In the genomic region with DNA sequence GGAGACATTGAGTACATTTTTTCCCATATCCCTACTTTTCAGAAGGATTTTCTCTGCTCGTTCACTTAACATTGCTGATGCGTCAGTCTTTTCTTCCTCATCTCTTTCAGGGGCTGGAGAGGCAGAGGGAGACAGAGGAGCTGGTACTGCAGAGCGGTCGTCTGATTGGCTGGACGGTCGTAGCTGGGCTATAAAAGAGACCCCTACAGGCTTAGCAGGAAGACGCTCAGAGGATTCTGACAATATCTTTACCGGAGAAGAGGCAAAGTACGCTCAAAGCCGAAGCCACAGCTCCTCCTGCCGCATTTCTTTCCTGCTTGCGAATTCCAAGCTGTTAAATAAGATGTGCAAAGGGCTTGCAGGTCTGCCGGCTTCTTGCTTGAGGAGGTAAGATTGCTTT, we compare ENCODE assay signal across 8 cellular contexts. TPM values are rescaled to one million over a fixed set of nuclear protein-coding genes. Genes with fewer than 3 reads are reported as not detected.
DNase-seq lines count a peak whose midpoint lies in the region; ATAC-seq and TF ChIP-seq lines count a peak whose summit lies in the region.

A gene (plus strand): TSS at position 220 of the 400 bp plus-strand sequence. CDS start 124 bp downstream, at position 344.

- no peaks in the 10 kb centered on the region for H3K9me3 Mint-ChIP-seq in mesothelial cell of epicardium

- H3K36me3 Mint-ChIP-seq in mesothelial cell of epicardium: peaks cover 20% of the 10 kb centered on the region

- peak within 1 kb of the TSS; percentile 15 for H3K9ac ChIP-seq in NT2/D1 (ENCODE audit: insufficient read length, low read depth)

- H3K27ac Mint-ChIP-seq in mesothelial cell of epicardium: peak within 1 kb of the TSS; percentile 72

- H3K36me3 ChIP-seq in NT2/D1 (ENCODE audit: insufficient read depth, insufficient read length, low read length): no peaks in the 10 kb centered on the region

- no peaks in the 10 kb centered on the region for H3K9me3 ChIP-seq in NT2/D1 (ENCODE audit: insufficient read depth, low read length)

- H3K4me1 ChIP-seq in NT2/D1 (ENCODE audit: insufficient read depth, insufficient read length): no peaks in the 10 kb centered on the region

- H3K27me3 ChIP-seq in NT2/D1 (ENCODE audit: insufficient read depth, insufficient read length): no peaks in the 10 kb centered on the region

- peaks cover 36% of the 10 kb centered on the region for H3K4me1 Mint-ChIP-seq in mesothelial cell of epicardium

- ATAC-seq in HG02759 (IDR thresholded peaks at IDR 0.05; ENCODE audit: unreplicated experiment): no peak

- TF ChIP-seq CTCF in epithelial cell of esophagus (IDR thresholded peaks at IDR 0.05; ENCODE audit: insufficient read depth, low read depth, low read length, missing control alignments): peak; percentile 49
- TF ChIP-seq CTCF in mesothelial cell of epicardium (IDR thresholded peaks at IDR 0.05; ENCODE audit: unreplicated experiment): peak; percentile 35

- H3K27me3 Mint-ChIP-seq in mesothelial cell of epicardium (ENCODE audit: low read depth): peaks cover 8% of the 10 kb centered on the region

- H3K4me3 ChIP-seq in NT2/D1 (ENCODE audit: insufficient read length, low read depth) (no peak within 1 kb of the TSS), epithelial cell of esophagus (ENCODE audit: low read length) (peak within 1 kb of the TSS; percentile 26)

- DNase-seq in ELF-1 (ENCODE audit: low read depth, low spot score) (peak; percentile 94), NT2/D1 (ENCODE audit: low read depth, low spot score) (peak; percentile 87), epithelial cell of esophagus (ENCODE audit: low read depth) (peak; percentile 64), mesothelial cell of epicardium (ENCODE audit: low spot score in 2 of 2, unreplicated experiment in 2 of 2) (peak; percentile 52 to 68), NCI-H2029 treated with DMSO at 0.1 percent for 48 hours (lab: John Stamatoyannopoulos, UW) (no peak), NCI-H1417 treated with DMSO at 0.1 percent for 48 hours (lab: John Stamatoyannopoulos, UW) (no peak), COLO829 (ENCODE audit: low spot score) (no peak)

- H3K4me3 Mint-ChIP-seq in mesothelial cell of epicardium: peak within 1 kb of the TSS; percentile 74

RNA-seq across cellular contexts. Expression of the gene that starts here (rescaled TPM):
- 33.8 to 42.0 TPM (median 39.9 TPM) in 3 replicates for total RNA-seq in mesothelial cell of epicardium

Comparison
In these comparisons a context has a peak if more than half of its experiments do, and no peak if none do; other contexts are left out.
1. DNase-seq: peak in ELF-1 (single experiment), NT2/D1 (single experiment), epithelial cell of esophagus (single experiment) and mesothelial cell of epicardium (2 of 2); none in NCI-H2029 treated with DMSO at 0.1 percent for 48 hours (single experiment), NCI-H1417 treated with DMSO at 0.1 percent for 48 hours (single experiment) and COLO829 (single experiment).